12 cellular contexts compared by ENCODE assay signal in genomic region chr1:152968248-152968647, GRCh38.
DNase-seq lines count a peak whose midpoint lies in the region; ATAC-seq lines count a peak whose summit lies in the region.
"Had no signal": no experiment of that assay in that cellular context is flagged by ENCODE, and none has a peak within 500 bp of the region (broad histone marks: within the 10 kb centered on the region; RNA-seq: fewer than 3 reads in every experiment).

No MANE protein-coding gene starts in this region.

- no peaks in the 10 kb centered on the region for H3K4me1 Mint-ChIP-seq in stimulated activated memory B cell treated with anti-CD40 and anti-IgM and Interleukin-4, amounts not matched to agents 10 μg/mL and 1 μg/mL and 100 μg/mL, for 72 hours

- no peaks in the 10 kb centered on the region for H3K9me3 Mint-ChIP-seq in stimulated activated memory B cell treated with anti-CD40 and anti-IgM and Interleukin-4, amounts not matched to agents 10 μg/mL and 1 μg/mL and 100 μg/mL, for 72 hours
- H3K9me3 Mint-ChIP-seq: natural killer cell treated with Interleukin-12 subunit alpha and Interleukin-12 subunit beta and Interleukin-15 and Interleukin-18, amount 100 ng/mL, for 72 hours had no signal

- H3K27ac Mint-ChIP-seq in stimulated activated memory B cell treated with anti-CD40 and anti-IgM and Interleukin-4, amounts not matched to agents 10 μg/mL and 1 μg/mL and 100 μg/mL, for 72 hours: no peak overlapping the region
- H3K27ac Mint-ChIP-seq: natural killer cell treated with Interleukin-12 subunit alpha and Interleukin-12 subunit beta and Interleukin-15 and Interleukin-18, amount 100 ng/mL, for 72 hours had no signal

- no peak overlapping the region for H3K4me3 Mint-ChIP-seq in stimulated activated memory B cell treated with anti-CD40 and anti-IgM and Interleukin-4, amounts not matched to agents 10 μg/mL and 1 μg/mL and 100 μg/mL, for 72 hours
- H3K4me3 Mint-ChIP-seq: natural killer cell treated with Interleukin-12 subunit alpha and Interleukin-12 subunit beta and Interleukin-15 and Interleukin-18, amount 100 ng/mL, for 72 hours had no signal

- ATAC-seq in GM18909 (IDR thresholded peaks at IDR 0.05; ENCODE audit: poor library complexity, unreplicated experiment): peak; percentile 90
- ATAC-seq in GM21737 (IDR thresholded peaks at IDR 0.05; ENCODE audit: unreplicated experiment): peak; percentile 72
- peak; percentile 83 for ATAC-seq in HG03354 (IDR thresholded peaks at IDR 0.05; ENCODE audit: poor library complexity, severe bottlenecking, unreplicated experiment)
- peak; percentile 53 for ATAC-seq in stimulated activated memory B cell treated with anti-CD40 and anti-IgM and Interleukin-4, amounts not matched to agents 10 μg/mL and 1 μg/mL and 100 μg/mL, for 72 hours
- ATAC-seq: natural killer cell treated with Interleukin-12 subunit alpha and Interleukin-12 subunit beta and Interleukin-15 and Interleukin-18, amount 100 ng/mL, for 72 hours had no signal

- H3K36me3 Mint-ChIP-seq in stimulated activated memory B cell treated with anti-CD40 and anti-IgM and Interleukin-4, amounts not matched to agents 10 μg/mL and 1 μg/mL and 100 μg/mL, for 72 hours: no peaks in the 10 kb centered on the region
- H3K36me3 Mint-ChIP-seq: natural killer cell treated with Interleukin-12 subunit alpha and Interleukin-12 subunit beta and Interleukin-15 and Interleukin-18, amount 100 ng/mL, for 72 hours had no signal

- no peak for DNase-seq in NCI-H2227 treated with DMSO at 0.1 percent for 48 hours (lab: John Stamatoyannopoulos, UW)
- DNase-seq in stimulated activated CD8-positive, alpha-beta memory T cell treated with anti-CD3 and anti-CD28 coated beads, Interleukin-4, amount 100 ng/mL, for 48 hours: no peak
- no peak for DNase-seq in HuH-7 (ENCODE audit: low spot score)
- DNase-seq: activated CD4-positive, CD25-positive, alpha-beta regulatory T cell treated with anti-CD3 and anti-CD28 coated beads, Interleukin-2, amount 50 U/mL, for 72 hours; activated effector memory CD4-positive, alpha-beta T cell treated with anti-CD3 and anti-CD28 coated beads, Interleukin-2, amount 50 U/mL, for 16 hours; SIG-M5; stimulated activated naive CD4-positive, alpha-beta T cell had no signal

- peaks cover 44% of the 10 kb centered on the region for H3K27me3 Mint-ChIP-seq in stimulated activated memory B cell treated with anti-CD40 and anti-IgM and Interleukin-4, amounts not matched to agents 10 μg/mL and 1 μg/mL and 100 μg/mL, for 72 hours
